Comparison of ENCODE assay signal across 7 cellular contexts in genomic region chr5:6837519-6838110, GRCh38.
DNase-seq lines count a peak whose midpoint lies in the region; ATAC-seq, FAIRE-seq and TF ChIP-seq lines count a peak whose summit lies in the region.

No MANE protein-coding gene starts in this region.

- no peak overlapping the region for H3K4ac ChIP-seq in IMR-90 (ENCODE audit: low read depth, low read length)

- no peak overlapping the region for H3K56ac ChIP-seq in IMR-90 (ENCODE audit: extremely low read depth, insufficient read depth, low read length)

- no peaks in the 10 kb centered on the region for H3K79me1 ChIP-seq in IMR-90 (ENCODE audit: low read depth in 1 of 2, low read length in 2 of 2)

- H3K4me3 ChIP-seq in IMR-90 (ENCODE audit: insufficient read depth, low read depth, low read length) = no peak overlapping the region
- H3K4me3 ChIP-seq in K562 = no peak overlapping the region
- no peak overlapping the region for H3K4me3 ChIP-seq in parathyroid adenoma (ENCODE audit: low read depth, low read length)

- no peaks in the 10 kb centered on the region for H3K79me2 ChIP-seq in K562 (ENCODE audit: control insufficient read depth, insufficient read depth, low read length)
- no peaks in the 10 kb centered on the region for H3K79me2 ChIP-seq in parathyroid adenoma

- no peak overlapping the region for H2BK120ac ChIP-seq in IMR-90 (ENCODE audit: low read depth, low read length)

- no peak for TF ChIP-seq POLR2A in IMR-90 (IDR thresholded peaks at IDR 0.05; ENCODE audit: low read depth, low read length)
- TF ChIP-seq POLR2A in K562 (conservative IDR thresholded peaks at IDR 0.05) = no peak

- BruUV-seq in IMR-90 (replicated peaks; lab: Mats Ljungman, UMichigan) (no TSS peak), K562 (replicated peaks; lab: Mats Ljungman, UMichigan) (no TSS peak)

- no peak overlapping the region for H3K18ac ChIP-seq in IMR-90 (ENCODE audit: low read depth, low read length)

- no peak overlapping the region for H2AK9ac ChIP-seq in IMR-90 (replicated peaks; ENCODE audit: low read depth, low read length, poor library complexity)

- no peak overlapping the region for H2BK15ac ChIP-seq in IMR-90 (ENCODE audit: low read depth, low read length)

- TF ChIP-seq CTCF in IMR-90 (conservative IDR thresholded peaks at IDR 0.05; ENCODE audit: low read depth, low read length) (peak; percentile 59), K562 (IDR thresholded peaks at IDR 0.05 in 2 of 3, conservative IDR thresholded peaks at IDR 0.05 in 1 of 3; ENCODE audit: insufficient read depth in 2 of 3, low read depth in 1 of 3, low read length in 3 of 3) (peak; percentile 77 to 94 (median 81)), parathyroid adenoma (IDR thresholded peaks at IDR 0.05) (peak; percentile 22)

- H3K9me1 ChIP-seq in IMR-90 (ENCODE audit: insufficient read depth, low read length) (no peaks in the 10 kb centered on the region), K562 (ENCODE audit: control insufficient read depth, insufficient read depth, low read length) (no peaks in the 10 kb centered on the region)

- peak; percentile 42 for DNase-seq in GM03348 (ENCODE audit: low spot score)
- no peak for DNase-seq in IMR-90
- peak; percentile 52 to 66 (median 56) for DNase-seq in K562 (ENCODE audit: extremely low read depth in 1 of 4, low spot score in 3 of 4)
- DNase-seq in NCI-H128 (lab: John Stamatoyannopoulos, UW; ENCODE audit: unreplicated experiment) = no peak
- no peak for DNase-seq in NCI-H524 treated with DMSO at 0.1 percent for 48 hours (lab: John Stamatoyannopoulos, UW)

- CTCF ChIA-PET in IMR-90 (lab: Yijun Ruan, JAX) = no interaction called here
- CTCF ChIA-PET in K562 (lab: Yijun Ruan, JAX; ENCODE audit: low intra/inter-chr PET ratio) = no interaction called here

- dilution Hi-C loops in IMR-90 (cut with HindIII; ENCODE audit: low sequenced_read_pairs, unreplicated experiment) = no loop called here

- H2AFZ ChIP-seq in IMR-90 (replicated peaks; ENCODE audit: low read length, poor library complexity) (peak overlapping the region; percentile 14), K562 (ENCODE audit: low read depth, low read length) (no peak overlapping the region), parathyroid adenoma (no peak overlapping the region)

- intact Hi-C loops in IMR-90 (cut with micrococcal nuclease) (loop anchor here (1.0 to 5.0 kb wide), 2 partner anchors 72 to 1345 kb away; no protein-coding TSS in a partner anchor), K562 (cut with micrococcal nuclease) (loop anchor here (1.0 kb wide), 1 partner anchor 72 kb away; no protein-coding TSS in a partner anchor)

- H3K9ac ChIP-seq in IMR-90 (ENCODE audit: low read depth, low read length) = no peak overlapping the region
- H3K9ac ChIP-seq in K562 (ENCODE audit: insufficient read depth in 1 of 2, low read depth in 2 of 2, low read length in 2 of 2) = no peak overlapping the region
- no peak overlapping the region for H3K9ac ChIP-seq in parathyroid adenoma

- ATAC-seq in IMR-90 (ENCODE audit: low read depth) = no peak; the same call in 1 of the 2 replicates
- ATAC-seq in K562 = peak; percentile 88
- ATAC-seq in HG02852 (IDR thresholded peaks at IDR 0.05; ENCODE audit: unreplicated experiment) = no peak

- no peak overlapping the region for H2BK5ac ChIP-seq in IMR-90 (ENCODE audit: low read depth, low read length, poor library complexity, severe bottlenecking)

- POLR2A ChIA-PET in IMR-90 (lab: Charles Lee; ENCODE audit: unreplicated experiment) = no interaction called here
- POLR2A ChIA-PET in K562 (lab: Yijun Ruan, JAX) = no interaction called here

- H3K4me2 ChIP-seq in IMR-90 (ENCODE audit: low read depth, low read length) (no peak overlapping the region), K562 (ENCODE audit: insufficient read depth, low read length) (no peak overlapping the region), parathyroid adenoma (ENCODE audit: low read length) (no peak overlapping the region)

- H3K27ac ChIP-seq in IMR-90 (ENCODE audit: insufficient read depth, low read length) (no peak overlapping the region), K562 (ENCODE audit: extremely low read depth, low read depth, low read length) (no peak overlapping the region), parathyroid adenoma (no peak overlapping the region)

- no peak overlapping the region for H3K14ac ChIP-seq in IMR-90 (replicated peaks; ENCODE audit: low read depth, low read length)

- no peak overlapping the region for H3K23ac ChIP-seq in IMR-90 (ENCODE audit: low read depth, low read length)

- WGBS in IMR-90 (ENCODE audit: extremely low coverage in 2 of 2, insufficient read length in 1 of 2), 2 experiments = 45% methylated on average over 7 of the region's 9 CpGs; no CpG with 5 or more reads in 1 of the 2 experiments
- 2% methylated on average over 9 of the region's 9 CpGs for WGBS in K562 (ENCODE audit: insufficient coverage, low coverage, missing lambda C conversion rate)

- no peak overlapping the region for H2AK5ac ChIP-seq in IMR-90 (ENCODE audit: low read depth, low read length)

- TF ChIP-seq RAD21 in IMR-90 (IDR thresholded peaks at IDR 0.05; ENCODE audit: low read length) (peak; percentile 55), K562 (CRISPR knock-in tag; conservative IDR thresholded peaks at IDR 0.05 in 1 of 2, IDR thresholded peaks at IDR 0.05 in 1 of 2) (peak in 1 of 2 experiments; percentile 62; a peak in 2 of 4 replicates)

- H4K91ac ChIP-seq in IMR-90 (ENCODE audit: insufficient read depth, low read depth, low read length) = no peak overlapping the region

- no peaks in the 10 kb centered on the region for H3K4me1 ChIP-seq in IMR-90 (ENCODE audit: control insufficient read depth, insufficient read depth, low read length)
- no peaks in the 10 kb centered on the region for H3K4me1 ChIP-seq in K562 (replicated peaks in 1 of 2; ENCODE audit: control insufficient read depth in 2 of 2, insufficient read depth in 2 of 2, low read length in 2 of 2)
- no peaks in the 10 kb centered on the region for H3K4me1 ChIP-seq in parathyroid adenoma

- H3K9me3 ChIP-seq in IMR-90 (ENCODE audit: control insufficient read depth, insufficient read depth, low read length) = no peaks in the 10 kb centered on the region; the same call in 1 of the 2 replicates
- no peaks in the 10 kb centered on the region for H3K9me3 ChIP-seq in K562 (replicated peaks; ENCODE audit: control insufficient read depth, insufficient read depth, low read depth, low read length)
- no peaks in the 10 kb centered on the region for H3K9me3 ChIP-seq in parathyroid adenoma (ENCODE audit: control insufficient read depth, low read length)

- in situ Hi-C loops in IMR-90 (cut with MboI; ENCODE audit: low sequenced_read_pairs) (no loop called here), K562 (cut with MboI) (no loop called here)

- no peak for TF ChIP-seq EP300 in K562 (IDR thresholded peaks at IDR 0.05; ENCODE audit: low read length)

- H3K27me3 ChIP-seq in IMR-90 (ENCODE audit: control insufficient read depth, insufficient read depth, low read length) (no peaks in the 10 kb centered on the region), K562 (ENCODE audit: control insufficient read depth in 2 of 2, insufficient read depth in 2 of 2, low read length in 2 of 2) (no peaks in the 10 kb centered on the region), parathyroid adenoma (ENCODE audit: control insufficient read depth, insufficient read depth, low read length) (no peaks in the 10 kb centered on the region)

- H4K20me1 ChIP-seq in IMR-90 (ENCODE audit: insufficient read depth, low read length) (no peaks in the 10 kb centered on the region), K562 (replicated peaks; ENCODE audit: control insufficient read depth, insufficient read depth, low read length) (no peaks in the 10 kb centered on the region)

- H4K5ac ChIP-seq in IMR-90 (ENCODE audit: low read depth, low read length) = no peak overlapping the region

- peak; percentile 89 for FAIRE-seq in K562 (lab: Jason Lieb, UNC)

- no peak overlapping the region for H2BK20ac ChIP-seq in IMR-90 (ENCODE audit: low read depth, low read length)

- H3K36me3 ChIP-seq in IMR-90 (ENCODE audit: control insufficient read depth, insufficient read depth, low read length) (no peaks in the 10 kb centered on the region), K562 (ENCODE audit: control insufficient read depth, insufficient read depth, low read length) (no peaks in the 10 kb centered on the region), parathyroid adenoma (ENCODE audit: control insufficient read depth, insufficient read depth, low read length) (no peaks in the 10 kb centered on the region)

- no peak overlapping the region for H4K8ac ChIP-seq in IMR-90 (ENCODE audit: low read depth in 2 of 2, low read length in 2 of 2)

TF ChIP-seq in IMR-90, 13 proteins besides CTCF, POLR2A, EP300 and RAD21:
- TF ChIP-seq SMC3 (IDR thresholded peaks at IDR 0.05; ENCODE audit: low read depth, low read length) (peak; percentile 55), MAFK (IDR thresholded peaks at IDR 0.05; ENCODE audit: low read depth, low read length) (no peak)

TF ChIP-seq in K562, 482 proteins besides CTCF, POLR2A, EP300 and RAD21 (continues in another document):
- TF ChIP-seq MEF2A (IDR thresholded peaks at IDR 0.05; ENCODE audit: control insufficient read depth, low read depth, low read length) (no peak), L3MBTL2 (IDR thresholded peaks at IDR 0.05) (0 out of 2 replicates have a peak, but pooled peaks have one; percentile 13), TEAD1 (CRISPR knock-in tag; IDR thresholded peaks at IDR 0.05) (no peak), FUS (optimal IDR thresholded peaks at IDR 0.05; ENCODE audit: low read depth, low read length) (no peak), ZNF699 (CRISPR knock-in tag; IDR thresholded peaks at IDR 0.05; ENCODE audit: insufficient replicate concordance) (no peak), MITF (IDR thresholded peaks at IDR 0.05) (no peak), CBX3 (IDR thresholded peaks at IDR 0.05; ENCODE audit: borderline replicate concordance in 1 of 2, low read length in 2 of 2) (peak in 1 of 2 experiments; percentile 76; a peak in 2 of 3 replicates), NCOR1 (IDR thresholded peaks at IDR 0.05) (no peak), ZNF324 (CRISPR knock-in tag; IDR thresholded peaks at IDR 0.05) (no peak), ZNF76 (CRISPR knock-in tag; IDR thresholded peaks at IDR 0.05; ENCODE audit: borderline replicate concordance) (no peak), MEIS2 (IDR thresholded peaks at IDR 0.05; ENCODE audit: partially characterized antibody) (no peak), NCOA1 (IDR thresholded peaks at IDR 0.05; ENCODE audit: low read depth) (no peak), GTF2E2 (tag; IDR thresholded peaks at IDR 0.05) (no peak)

Comparison
In these comparisons a context has a peak if more than half of its experiments do, and no peak if none do; other contexts are left out.
1. DNase-seq: peak in GM03348 (single experiment) and K562 (4 of 4); none in IMR-90 (single experiment), NCI-H128 (single experiment) and NCI-H524 treated with DMSO at 0.1 percent for 48 hours (single experiment).
2. CTCF ChIP-seq: peak in every context shown above with its lines; median percentile 81 in K562; 59 in IMR-90; 22 in parathyroid adenoma.